ENCODE assay signal across 8 cellular contexts in the genomic region with DNA sequence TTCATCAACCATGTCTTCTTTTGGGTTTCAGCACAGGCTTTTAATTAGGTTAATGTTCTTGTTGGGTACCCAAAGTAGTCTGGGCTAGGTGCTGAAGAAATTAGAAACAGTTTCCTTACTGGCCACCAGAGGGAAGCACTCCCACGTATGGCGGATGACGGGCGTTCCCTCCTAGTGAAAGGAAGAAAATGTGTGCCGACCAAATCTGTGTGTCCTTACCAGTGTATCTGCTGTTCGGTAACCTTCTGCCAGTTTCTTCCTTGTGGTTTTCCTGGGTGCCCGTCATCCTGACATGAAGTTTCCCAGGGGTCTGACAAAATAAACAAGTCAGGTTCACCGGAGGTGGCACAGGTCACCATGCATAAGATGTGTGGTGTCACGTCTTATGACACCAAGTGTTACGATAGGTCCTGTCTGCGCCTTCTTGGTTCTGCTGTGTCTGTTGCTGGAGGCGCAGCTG. TPM values are rescaled to one million over a fixed set of nuclear protein-coding genes. Genes with fewer than 3 reads are reported as not detected.
DNase-seq lines count a peak whose midpoint lies in the region; ATAC-seq, FAIRE-seq and TF ChIP-seq lines count a peak whose summit lies in the region.

No MANE protein-coding gene starts in this region.

- H3K9me3 ChIP-seq in small intestine (ENCODE audit: control insufficient read depth, low read depth), result no peaks in the 10 kb centered on the region

- H3K27me3 Mint-ChIP-seq in T-helper 2 cell treated with Interferon-gamma antibody and Interleukin-4, amounts not matched to agents 5 μg/mL and 100 μg/mL, for 36 hours (ENCODE audit: low read depth), result no peaks in the 10 kb centered on the region

- H3K27ac ChIP-seq in small intestine (ENCODE audit: low read depth in 1 of 2, low read length in 1 of 2), result no peak overlapping the region

- WGBS in small intestine, 3 donors, result 36 to 42% (median 36%) methylated on average over 12 of the region's 12 CpGs

- no peaks in the 10 kb centered on the region for H3K27me3 ChIP-seq in small intestine (ENCODE audit: control insufficient read depth in 2 of 2, insufficient read depth in 2 of 2, low read length in 2 of 2)

- H3K4me3 ChIP-seq in AG09309 (ENCODE audit: control insufficient read depth, low read depth, low read length) (no peak overlapping the region), small intestine (ENCODE audit: low read depth in 1 of 2, low read length in 2 of 2) (no peak overlapping the region)

- no peak overlapping the region for H3K27ac Mint-ChIP-seq in T-helper 2 cell treated with Interferon-gamma antibody and Interleukin-4, amounts not matched to agents 5 μg/mL and 100 μg/mL, for 36 hours

- no peak for FAIRE-seq in small intestine (lab: Jason Lieb, UNC)

- peaks cover 15% of the 10 kb centered on the region for H3K4me1 Mint-ChIP-seq in T-helper 2 cell treated with Interferon-gamma antibody and Interleukin-4, amounts not matched to agents 5 μg/mL and 100 μg/mL, for 36 hours (ENCODE audit: low read depth)

- peak; percentile 25 for DNase-seq in AG09309 (ENCODE audit: low read depth)
- DNase-seq in NCI-H128 (lab: John Stamatoyannopoulos, UW; ENCODE audit: unreplicated experiment), result peak; percentile 10
- peak; percentile 42 for DNase-seq in T-helper 2 cell treated with Interferon-gamma antibody and Interleukin-4, amounts not matched to agents 5 μg/mL and 100 μg/mL, for 36 hours (ENCODE audit: low spot score)
- DNase-seq in anterior cingulate cortex (lab: John Stamatoyannopoulos, UW), result peak in 36 of 58 donors; percentile 1 to 49 (median 14)
- DNase-seq in hepatic stellate cell (ENCODE audit: low spot score), result peak; percentile 83
- peak; percentile 61 for DNase-seq in small intestine
- DNase-seq in NCI-H187 treated with DMSO at 0.1 percent for 48 hours (lab: John Stamatoyannopoulos, UW), result no peak

- no peaks in the 10 kb centered on the region for H3K4me1 ChIP-seq in small intestine (ENCODE audit: control insufficient read depth in 2 of 2, insufficient read depth in 1 of 2, low read depth in 1 of 2, low read length in 1 of 2)

- H3K36me3 ChIP-seq in small intestine (ENCODE audit: control insufficient read depth in 2 of 2, insufficient read depth in 2 of 2, low read length in 2 of 2), result peaks cover 6 to 17% of the 10 kb centered on the region in 2 donors

- no peaks in the 10 kb centered on the region for H3K9me3 Mint-ChIP-seq in T-helper 2 cell treated with Interferon-gamma antibody and Interleukin-4, amounts not matched to agents 5 μg/mL and 100 μg/mL, for 36 hours

- no peak overlapping the region for H3K4me3 Mint-ChIP-seq in T-helper 2 cell treated with Interferon-gamma antibody and Interleukin-4, amounts not matched to agents 5 μg/mL and 100 μg/mL, for 36 hours

- peak; percentile 67 for ATAC-seq in GM18870 (IDR thresholded peaks at IDR 0.05; ENCODE audit: unreplicated experiment)

- peaks cover 31% of the 10 kb centered on the region for H3K36me3 Mint-ChIP-seq in T-helper 2 cell treated with Interferon-gamma antibody and Interleukin-4, amounts not matched to agents 5 μg/mL and 100 μg/mL, for 36 hours (ENCODE audit: low read depth)

- peak; percentile 90 for TF ChIP-seq CTCF in AG09309 (IDR thresholded peaks at IDR 0.05; ENCODE audit: control insufficient read depth, insufficient read depth, low read depth, low read length, missing control alignments)

RNA-seq across cellular contexts. Expression of a gene that starts 6.0 kb away (rescaled TPM):
- not detected for polyA plus RNA-seq in small intestine

RNA-seq across cellular contexts. Expression of a gene that starts 45.0 kb away (rescaled TPM):
- polyA plus RNA-seq in small intestine, result 1 to 10 TPM; 4.6 to 9.2 (median 8.9) TPM
